In the genomic region with DNA sequence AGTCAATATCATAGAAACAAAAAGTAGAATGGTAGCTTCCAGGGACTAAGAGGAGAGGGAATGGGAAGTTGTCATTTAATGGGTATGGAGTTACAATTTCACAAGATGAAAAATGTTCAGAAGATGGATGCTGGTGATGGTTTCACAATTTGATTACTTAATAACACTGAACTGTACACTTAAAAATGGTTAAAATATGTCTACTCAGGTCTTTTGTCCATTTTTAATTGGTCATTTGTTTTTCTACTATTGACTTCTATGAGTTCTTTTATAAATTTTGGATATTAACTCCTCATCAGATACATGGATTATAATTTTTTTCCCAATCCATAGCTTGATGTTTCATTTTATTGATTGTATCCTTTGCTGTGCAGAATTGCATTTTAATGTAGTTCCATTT, we compare ENCODE assay signal across 36 cellular contexts.
"Had no signal": no experiment of that assay in that cellular context is flagged by ENCODE, and none has a peak within 500 bp of the region (broad histone marks: within the 10 kb centered on the region; RNA-seq: fewer than 3 reads in every experiment).

No MANE protein-coding gene starts in this region.

- H3K4me3 ChIP-seq: MG63 had no signal

- DNase-seq: Karpas-422, Kasumi-1, MG63, MM.1S, MV-4-11, NCI-H1048, NCI-H1092, NCI-H1092 treated with DMSO at 0.1 percent for 48 hours, NCI-H1105, NCI-H1105 treated with DMSO at 0.1 percent for 48 hours, NCI-H1417, NCI-H1417 treated with DMSO at 0.1 percent for 48 hours, NCI-H1436, NCI-H1436 treated with DMSO at 0.1 percent for 48 hours, NCI-H146, NCI-H1694, NCI-H1694 treated with DMSO at 0.1 percent for 48 hours, NCI-H187, NCI-H187 treated with DMSO at 0.1 percent for 48 hours, NCI-H1930, NCI-H2029, NCI-H2029 treated with DMSO at 0.1 percent for 48 hours, NCI-H2081, NCI-H2081 treated with DMSO at 0.1 percent for 48 hours, NCI-H2107, NCI-H2171, NCI-H2171 treated with DMSO at 0.1 percent for 48 hours, NCI-H2227 treated with DMSO at 0.1 percent for 48 hours, NCI-H226, NCI-H345, NCI-H446, NCI-H446 treated with DMSO at 0.1 percent for 48 hours, NCI-H510A, NCI-H510A treated with DMSO at 0.1 percent for 48 hours, NCI-H524, NCI-H524 treated with DMSO at 0.1 percent for 48 hours had no signal

- H3K27me3 ChIP-seq: MG63 had no signal

- H3K9me3 ChIP-seq: MG63 had no signal

- H3K36me3 ChIP-seq: MG63 had no signal
